2 cellular contexts compared by ENCODE assay signal in genomic region chr20:57244221-57244585, GRCh38.
TF ChIP-seq lines count a peak whose summit lies in the region.

No MANE protein-coding gene starts in this region.

TF ChIP-seq in A549, 52 proteins besides CTCF, POLR2A, EP300 and RAD21 (continued from another document):
- no peak for TF ChIP-seq EHF (CRISPR knock-in tag; IDR thresholded peaks at IDR 0.05)
- TF ChIP-seq CHD2 (IDR thresholded peaks at IDR 0.05; ENCODE audit: low read length, partially characterized antibody): no peak
- no peak for TF ChIP-seq ZNF302 (CRISPR knock-in tag; IDR thresholded peaks at IDR 0.05)
- no peak for TF ChIP-seq E2F6 (IDR thresholded peaks at IDR 0.05; ENCODE audit: borderline replicate concordance, low read depth)
- TF ChIP-seq CBX2 (IDR thresholded peaks at IDR 0.05; ENCODE audit: borderline replicate concordance, low read depth): no peak

TF ChIP-seq in GM23338, 12 proteins besides CTCF, POLR2A, EP300 and RAD21 (continued from another document):
- TF ChIP-seq ETS1 (IDR thresholded peaks at IDR 0.05) (no peak), ZNF331 (CRISPR knock-in tag; IDR thresholded peaks at IDR 0.05; ENCODE audit: low read depth) (no peak), CREB1 (CRISPR knock-in tag; IDR thresholded peaks at IDR 0.05; ENCODE audit: low read depth) (no peak), JUNB (IDR thresholded peaks at IDR 0.05; ENCODE audit: unreplicated experiment) (no peak), ZNF462 (CRISPR knock-in tag; IDR thresholded peaks at IDR 0.05) (no peak), NANOG (IDR thresholded peaks at IDR 0.05; ENCODE audit: borderline replicate concordance) (no peak), EZH2phosphoT487 (IDR thresholded peaks at IDR 0.05; ENCODE audit: unreplicated experiment) (no peak), EZH2 (IDR thresholded peaks at IDR 0.05; ENCODE audit: low read depth, unreplicated experiment) (no peak), ZNF114 (CRISPR knock-in tag; IDR thresholded peaks at IDR 0.05) (no peak), STAT1 (IDR thresholded peaks at IDR 0.05; ENCODE audit: unreplicated experiment) (no peak)
